In genomic region chr3:152392474-152392873, GRCh38 we compare ENCODE assay signal across 13 cellular contexts.
DNase-seq lines count a peak whose midpoint lies in the region; ATAC-seq, FAIRE-seq and TF ChIP-seq lines count a peak whose summit lies in the region.
"Had no signal": no experiment of that assay in that cellular context is flagged by ENCODE, and none has a peak within 500 bp of the region (broad histone marks: within the 10 kb centered on the region; RNA-seq: fewer than 3 reads in every experiment).

No MANE protein-coding gene starts in this region.

- no peak overlapping the region for H3K4me3 Mint-ChIP-seq in effector memory CD8-positive, alpha-beta T cell
- H3K4me3 Mint-ChIP-seq in activated CD4-positive, alpha-beta memory T cell treated with anti-CD3 and anti-CD28 coated beads, Interleukin-2, amount 10 ng/mL, durations not matched to agents 7 days and 5 days = no peak overlapping the region
- H3K4me3 Mint-ChIP-seq in endodermal cell = no peak overlapping the region
- H3K4me3 Mint-ChIP-seq: neural crest cell had no signal

- H3K4me1 ChIP-seq in HepG2 (ENCODE audit: insufficient read depth, low read length) (peaks cover 27% of the 10 kb centered on the region), right lobe of liver (peaks cover 0 to 14% (median 0%) of the 10 kb centered on the region in 4 donors), psoas muscle (peaks cover 81% of the 10 kb centered on the region), endodermal cell (ENCODE audit: control insufficient read depth, insufficient read depth, low read length) (no peaks in the 10 kb centered on the region)

- H3K27ac Mint-ChIP-seq in effector memory CD8-positive, alpha-beta T cell = peak overlapping the region; percentile 39 to 85
- H3K27ac Mint-ChIP-seq in activated CD4-positive, alpha-beta memory T cell treated with anti-CD3 and anti-CD28 coated beads, Interleukin-2, amount 10 ng/mL, durations not matched to agents 7 days and 5 days = no peak overlapping the region
- no peak overlapping the region for H3K27ac Mint-ChIP-seq in endodermal cell

- no TSS peak for BruUV-seq in HepG2 (replicated peaks; lab: Mats Ljungman, UMichigan)

- intact Hi-C loops in HepG2 (cut with micrococcal nuclease; ENCODE audit: unreplicated experiment) (no loop called here), right lobe of liver (cut with DNase I) (no loop called here), psoas muscle (cut with DNase I) (no loop called here)

- in situ Hi-C loops in HepG2 (cut with HindIII; ENCODE audit: extremely low pct_ligation_motif_present, low pct_unique_long_range_greater_than_20kb) = no loop called here

- no peaks in the 10 kb centered on the region for H3K27me3 Mint-ChIP-seq in effector memory CD8-positive, alpha-beta T cell
- H3K27me3 Mint-ChIP-seq in activated CD4-positive, alpha-beta memory T cell treated with anti-CD3 and anti-CD28 coated beads, Interleukin-2, amount 10 ng/mL, durations not matched to agents 7 days and 5 days = no peaks in the 10 kb centered on the region
- H3K27me3 Mint-ChIP-seq in endodermal cell (ENCODE audit: insufficient read depth) = no peaks in the 10 kb centered on the region

- peaks cover 35 to 64% of the 10 kb centered on the region in 2 donors for H3K4me1 Mint-ChIP-seq in effector memory CD8-positive, alpha-beta T cell (ENCODE audit: low read depth in 2 of 2)
- H3K4me1 Mint-ChIP-seq in activated CD4-positive, alpha-beta memory T cell treated with anti-CD3 and anti-CD28 coated beads, Interleukin-2, amount 10 ng/mL, durations not matched to agents 7 days and 5 days = peaks cover 11% of the 10 kb centered on the region
- no peaks in the 10 kb centered on the region for H3K4me1 Mint-ChIP-seq in endodermal cell

- no peak for FAIRE-seq in HepG2 (lab: Jason Lieb, UNC)

- H3K36me3 ChIP-seq in HepG2 (replicated peaks in 1 of 2; ENCODE audit: control insufficient read depth in 1 of 2, insufficient read depth in 2 of 2, low read length in 2 of 2) (peaks cover 2 to 5% of the 10 kb centered on the region in 2 experiments; a peak in 1 of 5 replicates), right lobe of liver (no peaks in the 10 kb centered on the region), psoas muscle (ENCODE audit: insufficient read depth in 1 of 2, low read depth in 1 of 2) (peaks cover 0 to 18% of the 10 kb centered on the region in 2 donors), endodermal cell (ENCODE audit: control insufficient read depth, insufficient read depth, low read length) (no peaks in the 10 kb centered on the region)
- H3K36me3 ChIP-seq: WERI-Rb-1 had no signal

- H3K4me2 ChIP-seq in HepG2 (ENCODE audit: low read depth, low read length) = no peak overlapping the region

- H3K9me3 ChIP-seq in HepG2 (ENCODE audit: low read length) (no peaks in the 10 kb centered on the region), right lobe of liver (no peaks in the 10 kb centered on the region), psoas muscle (no peaks in the 10 kb centered on the region), endodermal cell (ENCODE audit: control insufficient read depth, low read length) (no peaks in the 10 kb centered on the region)

- H2AFZ ChIP-seq in HepG2 (ENCODE audit: low read length) = no peak overlapping the region

- H3K9me3 Mint-ChIP-seq in effector memory CD8-positive, alpha-beta T cell = peaks cover 0 to 3% of the 10 kb centered on the region in 2 donors
- H3K9me3 Mint-ChIP-seq in activated CD4-positive, alpha-beta memory T cell treated with anti-CD3 and anti-CD28 coated beads, Interleukin-2, amount 10 ng/mL, durations not matched to agents 7 days and 5 days = no peaks in the 10 kb centered on the region
- H3K9me3 Mint-ChIP-seq in endodermal cell = no peaks in the 10 kb centered on the region
- H3K9me3 Mint-ChIP-seq: neural crest cell had no signal

- H3K36me3 Mint-ChIP-seq in effector memory CD8-positive, alpha-beta T cell (ENCODE audit: insufficient read depth) = peaks cover 55% of the 10 kb centered on the region
- peaks cover 51% of the 10 kb centered on the region for H3K36me3 Mint-ChIP-seq in activated CD4-positive, alpha-beta memory T cell treated with anti-CD3 and anti-CD28 coated beads, Interleukin-2, amount 10 ng/mL, durations not matched to agents 7 days and 5 days (ENCODE audit: low read depth)
- no peaks in the 10 kb centered on the region for H3K36me3 Mint-ChIP-seq in endodermal cell (ENCODE audit: low read depth)

- ATAC-seq in HepG2 = no peak
- no peak for ATAC-seq in right lobe of liver
- no peak for ATAC-seq in effector memory CD8-positive, alpha-beta T cell (replicated peaks)
- ATAC-seq in psoas muscle = no peak
- no peak for ATAC-seq in esophagus mucosa

- POLR2A ChIA-PET in HepG2 (lab: Yijun Ruan, JAX) = interaction anchor here (1.4 kb wide), 1 partner anchor 28 kb away, joined by 3 read pairs; no protein-coding TSS in a partner anchor
- POLR2A ChIA-PET in activated CD4-positive, alpha-beta memory T cell treated with anti-CD3 and anti-CD28 coated beads, Interleukin-2, amount 10 ng/mL, durations not matched to agents 7 days and 5 days (lab: Charles Lee) = interaction anchor here (1.5 kb wide), 1 partner anchor 11 kb away, joined by 4 read pairs; no protein-coding TSS in a partner anchor

- no peak for DNase-seq in HepG2 (ENCODE audit: low spot score)
- no peak for DNase-seq in right lobe of liver
- DNase-seq in effector memory CD8-positive, alpha-beta T cell = no peak
- no peak for DNase-seq in psoas muscle
- DNase-seq in activated CD4-positive, alpha-beta memory T cell treated with anti-CD3 and anti-CD28 coated beads, Interleukin-2, amount 10 ng/mL, durations not matched to agents 7 days and 5 days = no peak
- DNase-seq in endodermal cell = no peak
- no peak for DNase-seq in COR-L47 (lab: John Stamatoyannopoulos, UW)
- DNase-seq: activated effector memory CD4-positive, alpha-beta T cell treated with Interleukin-2 at 50 U/mL for 16 hours; NCI-H748 treated with DMSO at 0.1 percent for 48 hours; stimulated activated naive CD4-positive, alpha-beta T cell; WERI-Rb-1 had no signal

- WGBS in HepG2 (ENCODE audit: low lambda C conversion rate) = 96% methylated on average over 1 of the region's 1 CpG
- 60% methylated on average over 1 of the region's 1 CpG for WGBS in right lobe of liver (ENCODE audit: insufficient coverage, low coverage, low lambda C conversion rate, missing lambda C conversion rate)
- 13 to 47% (median 16%) methylated on average over 1 of the region's 1 CpG for WGBS in psoas muscle, 3 donors
- WGBS in endodermal cell (ENCODE audit: insufficient coverage in 1 of 2, insufficient read length in 1 of 2), 2 experiments = 83% methylated on average over 1 of the region's 1 CpG; no CpG with 5 or more reads in 1 of the 2 experiments

- peaks cover 39% of the 10 kb centered on the region for H3K79me2 ChIP-seq in HepG2 (ENCODE audit: insufficient read depth, low read length)

- no peaks in the 10 kb centered on the region for H4K20me1 ChIP-seq in HepG2 (ENCODE audit: insufficient read depth, low read length)

- H3K27ac ChIP-seq in HepG2 (ENCODE audit: extremely low read length, insufficient read depth, low read length) (no peak overlapping the region), right lobe of liver (no peak overlapping the region), psoas muscle (peak overlapping the region; percentile 92), endodermal cell (ENCODE audit: low read depth, low read length) (no peak overlapping the region)
- H3K27ac ChIP-seq: WERI-Rb-1 had no signal

- H3K4me3 ChIP-seq in HepG2 (replicated peaks in 1 of 3; ENCODE audit: insufficient read depth in 1 of 3, low read depth in 2 of 3, low read length in 3 of 3) (no peak overlapping the region), right lobe of liver (no peak overlapping the region), psoas muscle (peak overlapping the region; percentile 27), endodermal cell (ENCODE audit: low read length) (no peak overlapping the region)

- no peak for TF ChIP-seq POLR2A in HepG2 (IDR thresholded peaks at IDR 0.05; ENCODE audit: insufficient read depth in 1 of 2, low read depth in 2 of 2, low read length in 2 of 2)
- no peak for TF ChIP-seq POLR2A in right lobe of liver (IDR thresholded peaks at IDR 0.05)

- no peak for TF ChIP-seq RAD21 in HepG2 (CRISPR knock-in tag; IDR thresholded peaks at IDR 0.05)

- no peak overlapping the region for H3K9ac ChIP-seq in HepG2 (ENCODE audit: insufficient read depth, low read depth, low read length)
- H3K9ac ChIP-seq in endodermal cell (ENCODE audit: extremely low read depth, low read length, poor library complexity, severe bottlenecking) = no peak overlapping the region

- H3K27me3 ChIP-seq in HepG2 (ENCODE audit: control insufficient read depth in 1 of 2, insufficient read depth in 2 of 2, low read length in 2 of 2) = no peaks in the 10 kb centered on the region
- H3K27me3 ChIP-seq in right lobe of liver = no peaks in the 10 kb centered on the region
- H3K27me3 ChIP-seq in psoas muscle (ENCODE audit: insufficient read depth in 3 of 3, low read length in 2 of 3) = no peaks in the 10 kb centered on the region
- H3K27me3 ChIP-seq in endodermal cell (ENCODE audit: control insufficient read depth, insufficient read depth, low read length, poor library complexity, severe bottlenecking) = no peaks in the 10 kb centered on the region

- TF ChIP-seq EP300 in HepG2 (IDR thresholded peaks at IDR 0.05; ENCODE audit: low read depth in 2 of 2, low read length in 2 of 2) (no peak), HepG2 (CRISPR knock-in tag; IDR thresholded peaks at IDR 0.05; ENCODE audit: borderline replicate concordance) (no peak)

- TF ChIP-seq CTCF in HepG2 (CRISPR knock-in tag; IDR thresholded peaks at IDR 0.05) (no peak), right lobe of liver (IDR thresholded peaks at IDR 0.05) (no peak), psoas muscle (IDR thresholded peaks at IDR 0.05) (no peak), endodermal cell (conservative IDR thresholded peaks at IDR 0.05) (no peak)

- CTCF ChIA-PET in HepG2 (lab: Yijun Ruan, JAX; ENCODE audit: low intra/inter-chr PET ratio, low total read pairs) = no interaction called here
- CTCF ChIA-PET in activated CD4-positive, alpha-beta memory T cell treated with anti-CD3 and anti-CD28 coated beads, Interleukin-2, amount 10 ng/mL, durations not matched to agents 7 days and 5 days (lab: Charles Lee) = no interaction called here

Comparison
In these comparisons a context has a peak if more than half of its experiments do, and no peak if none do; other contexts are left out.
1. H3K27ac Mint-ChIP-seq: peak in effector memory CD8-positive, alpha-beta T cell (2 of 2); none in activated CD4-positive, alpha-beta memory T cell treated with anti-CD3 and anti-CD28 coated beads, Interleukin-2, amount 10 ng/mL, durations not matched to agents 7 days and 5 days (single experiment) and endodermal cell (single experiment).